Comparison of ENCODE assay signal across 8 cellular contexts in genomic region chr4:151099976-151100417, GRCh38. TPM values are rescaled to one million over a fixed set of nuclear protein-coding genes. Genes with fewer than 3 reads are reported as not detected.
DNase-seq lines count a peak whose midpoint lies in the region; ATAC-seq and TF ChIP-seq lines count a peak whose summit lies in the region.

No MANE protein-coding gene starts in this region.

- peaks cover 0 to 2% (median 0%) of the 10 kb centered on the region in 5 donors for H3K27me3 Mint-ChIP-seq in naive thymus-derived CD8-positive, alpha-beta T cell

- TF ChIP-seq POLR2A in erythroblast (IDR thresholded peaks at IDR 0.05; ENCODE audit: low read length), result no peak

- peak overlapping the region; percentile 80 for H3K27ac ChIP-seq in SK-N-MC

- ATAC-seq in GM19397 (IDR thresholded peaks at IDR 0.05; ENCODE audit: unreplicated experiment) (peak; percentile 1), HG02884 (IDR thresholded peaks at IDR 0.05; ENCODE audit: unreplicated experiment) (no peak)
- ATAC-seq in naive thymus-derived CD8-positive, alpha-beta T cell, result no peak

- peaks cover 0 to 4% (median 0%) of the 10 kb centered on the region in 9 donors for H3K9me3 Mint-ChIP-seq in naive thymus-derived CD8-positive, alpha-beta T cell

- H3K36me3 Mint-ChIP-seq in naive thymus-derived CD8-positive, alpha-beta T cell, result peaks cover 10 to 50% (median 26%) of the 10 kb centered on the region in 3 donors

- DNase-seq in AG08396 (ENCODE audit: low spot score) (peak; percentile 29), SK-N-MC (ENCODE audit: low read depth, low spot score) (no peak), erythroblast (lab: John Stamatoyannopoulos, UW) (peak; percentile 72 to 78), NCI-H1417 treated with DMSO at 0.1 percent for 48 hours (lab: John Stamatoyannopoulos, UW) (no peak)
- DNase-seq in naive thymus-derived CD8-positive, alpha-beta T cell, result peak in 1 of 10 donors; percentile 6
- no peak for DNase-seq in effector CD4-positive, alpha-beta T cell

- H3K36me3 ChIP-seq in SK-N-MC (ENCODE audit: insufficient read depth, low read length), result peaks cover 51% of the 10 kb centered on the region

- H3K4me1 Mint-ChIP-seq in naive thymus-derived CD8-positive, alpha-beta T cell, result peaks cover 14 to 50% (median 37%) of the 10 kb centered on the region in 4 donors

- H3K4me3 Mint-ChIP-seq in naive thymus-derived CD8-positive, alpha-beta T cell, result peak overlapping the region; percentile 94 to 100 (median 96)

- peak overlapping the region; percentile 97 to 99 (median 98) for H3K27ac Mint-ChIP-seq in naive thymus-derived CD8-positive, alpha-beta T cell

- POLR2A ChIA-PET in naive thymus-derived CD8-positive, alpha-beta T cell (lab: Charles Lee), result interaction anchor here (0.5 to 2.3 kb wide), 6 partner anchors 8 to 1436 kb away, joined by 3 to 11 read pairs (median 4); partner anchors contain the start of genes FBXW7 and LRBA

- peak overlapping the region; percentile 98 for H3K4me3 ChIP-seq in SK-N-MC

- H3K9ac ChIP-seq in SK-N-MC (ENCODE audit: insufficient read length), result peak overlapping the region; percentile 99

- H3K9me3 ChIP-seq in SK-N-MC (ENCODE audit: low read depth, low read length), result no peaks in the 10 kb centered on the region

RNA-seq across cellular contexts. Expression of gene RPS3A, which starts 0.6 kb away (rescaled TPM):
- total RNA-seq in naive thymus-derived CD8-positive, alpha-beta T cell, result 1,000 to 10,000 TPM; 4,708 to 4,849 TPM
- polyA plus RNA-seq in naive thymus-derived CD8-positive, alpha-beta T cell, result 1,000 to 10,000 TPM; 4,716 to 6,808 (median 5,781) TPM

Comparison
In these comparisons a context has a peak if more than half of its experiments do, and no peak if none do; other contexts are left out.
1. DNase-seq: peak in AG08396 (single experiment) and erythroblast (2 of 2); none in SK-N-MC (single experiment), NCI-H1417 treated with DMSO at 0.1 percent for 48 hours (single experiment) and effector CD4-positive, alpha-beta T cell (single experiment).